In the genomic region with DNA sequence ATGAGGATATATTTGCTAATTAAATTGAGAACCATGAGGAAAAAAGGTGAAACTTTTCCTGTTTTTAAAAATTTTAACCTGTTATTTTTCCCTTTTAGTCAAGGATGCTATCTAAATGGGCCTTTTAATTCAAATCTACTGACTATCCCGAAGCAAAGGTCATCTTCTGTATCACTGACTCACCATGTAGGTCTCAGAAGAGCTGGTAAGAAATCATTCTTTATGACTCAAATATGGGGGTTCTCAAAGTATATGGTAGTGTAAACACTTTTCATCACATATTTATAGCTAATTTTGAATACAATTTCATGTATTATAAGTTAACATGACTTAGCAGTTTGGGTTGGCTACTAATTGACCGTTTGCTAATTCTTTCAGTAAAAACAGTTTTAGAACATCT, we compare ENCODE assay signal across 15 cellular contexts.
DNase-seq lines count a peak whose midpoint lies in the region; ATAC-seq and TF ChIP-seq lines count a peak whose summit lies in the region.
"Had no signal": no experiment of that assay in that cellular context is flagged by ENCODE, and none has a peak within 500 bp of the region (broad histone marks: within the 10 kb centered on the region; RNA-seq: fewer than 3 reads in every experiment).

No MANE protein-coding gene starts in this region.

- H2AFZ ChIP-seq in IMR-90 (replicated peaks; ENCODE audit: low read length, poor library complexity), result no peak overlapping the region

- no peak overlapping the region for H2BK20ac ChIP-seq in IMR-90 (ENCODE audit: low read depth, low read length)

- no peak overlapping the region for H2BK120ac ChIP-seq in IMR-90 (ENCODE audit: low read depth, low read length)

- H3K79me1 ChIP-seq in IMR-90 (ENCODE audit: low read depth in 1 of 2, low read length in 2 of 2), result no peaks in the 10 kb centered on the region

- H3K4me3 ChIP-seq in IMR-90 (ENCODE audit: insufficient read depth, low read depth, low read length), result no peak overlapping the region
- no peak overlapping the region for H3K4me3 ChIP-seq in ascending aorta

- no peak overlapping the region for H2AK5ac ChIP-seq in IMR-90 (ENCODE audit: low read depth, low read length)

- no peak overlapping the region for H3K56ac ChIP-seq in IMR-90 (ENCODE audit: extremely low read depth, insufficient read depth, low read length)

- H3K23ac ChIP-seq in IMR-90 (ENCODE audit: low read depth, low read length), result no peak overlapping the region

- TF ChIP-seq RAD21 in IMR-90 (IDR thresholded peaks at IDR 0.05; ENCODE audit: low read length), result no peak

- peaks cover 33% of the 10 kb centered on the region for H3K4me1 Mint-ChIP-seq in activated naive CD8-positive, alpha-beta T cell (ENCODE audit: low read depth)
- H3K4me1 Mint-ChIP-seq in activated naive CD8-positive, alpha-beta T cell treated with anti-CD3 and anti-CD28 coated beads for 36 hours, result peaks cover 17% of the 10 kb centered on the region

- H3K27me3 Mint-ChIP-seq in activated naive CD8-positive, alpha-beta T cell, result no peaks in the 10 kb centered on the region
- no peaks in the 10 kb centered on the region for H3K27me3 Mint-ChIP-seq in activated naive CD8-positive, alpha-beta T cell treated with anti-CD3 and anti-CD28 coated beads for 36 hours
- H3K27me3 Mint-ChIP-seq: CD4-positive, alpha-beta memory T cell had no signal

- no peak for ATAC-seq in IMR-90 (ENCODE audit: low read depth)
- ATAC-seq in HG03108 (IDR thresholded peaks at IDR 0.05; ENCODE audit: unreplicated experiment), result no peak
- no peak for ATAC-seq in GM18909 (IDR thresholded peaks at IDR 0.05; ENCODE audit: poor library complexity, unreplicated experiment)
- ATAC-seq: HepG2 had no signal

- H4K8ac ChIP-seq in IMR-90 (ENCODE audit: low read depth in 2 of 2, low read length in 2 of 2), result no peak overlapping the region

- H3K27ac Mint-ChIP-seq in activated naive CD8-positive, alpha-beta T cell, result peak overlapping the region; percentile 23
- H3K27ac Mint-ChIP-seq in activated naive CD8-positive, alpha-beta T cell treated with anti-CD3 and anti-CD28 coated beads for 36 hours, result no peak overlapping the region
- H3K27ac Mint-ChIP-seq: H9 had no signal

- CTCF ChIA-PET in IMR-90 (lab: Yijun Ruan, JAX), result no interaction called here

- no peak overlapping the region for H4K91ac ChIP-seq in IMR-90 (ENCODE audit: insufficient read depth, low read depth, low read length)

- no peak overlapping the region for H2BK15ac ChIP-seq in IMR-90 (ENCODE audit: low read depth, low read length)

- no peak overlapping the region for H3K27ac ChIP-seq in IMR-90 (ENCODE audit: insufficient read depth, low read length)
- no peak overlapping the region for H3K27ac ChIP-seq in ascending aorta
- H3K27ac ChIP-seq: C4-2B had no signal

- no peak overlapping the region for H3K9ac ChIP-seq in IMR-90 (ENCODE audit: low read depth, low read length)

- no peaks in the 10 kb centered on the region for H3K9me3 ChIP-seq in IMR-90 (ENCODE audit: control insufficient read depth, insufficient read depth, low read length)
- H3K9me3 ChIP-seq in ascending aorta, result no peaks in the 10 kb centered on the region

- H3K4me3 Mint-ChIP-seq in activated naive CD8-positive, alpha-beta T cell, result no peak overlapping the region
- no peak overlapping the region for H3K4me3 Mint-ChIP-seq in activated naive CD8-positive, alpha-beta T cell treated with anti-CD3 and anti-CD28 coated beads for 36 hours
- H3K4me3 Mint-ChIP-seq: CD4-positive, alpha-beta memory T cell; H9 had no signal

- no CpG with 5 or more reads among the region's 2 CpGs for WGBS in IMR-90 (ENCODE audit: extremely low coverage in 2 of 2, insufficient read length in 1 of 2), 2 experiments

- H3K4me1 ChIP-seq in IMR-90 (ENCODE audit: control insufficient read depth, insufficient read depth, low read length) (no peaks in the 10 kb centered on the region), ascending aorta (no peaks in the 10 kb centered on the region)

- no peaks in the 10 kb centered on the region for H3K9me3 Mint-ChIP-seq in activated naive CD8-positive, alpha-beta T cell (ENCODE audit: low read depth)
- H3K9me3 Mint-ChIP-seq in activated naive CD8-positive, alpha-beta T cell treated with anti-CD3 and anti-CD28 coated beads for 36 hours, result peaks cover 20% of the 10 kb centered on the region

- no peak overlapping the region for H3K4ac ChIP-seq in IMR-90 (ENCODE audit: low read depth, low read length)

- no peak for DNase-seq in activated naive CD8-positive, alpha-beta T cell treated with anti-CD3 and anti-CD28 coated beads for 36 hours
- DNase-seq in IMR-90 (peak; percentile 7), amniotic epithelial cell (ENCODE audit: low read depth) (peak; percentile 33), ascending aorta (ENCODE audit: low spot score in 2 of 2) (no peak)
- DNase-seq: AML-193; CD4-positive, alpha-beta memory T cell; DMS153; DMS79; GDM1; H9 had no signal

- no peak overlapping the region for H3K4me2 ChIP-seq in IMR-90 (ENCODE audit: low read depth, low read length)

- H3K9me1 ChIP-seq in IMR-90 (ENCODE audit: insufficient read depth, low read length), result no peaks in the 10 kb centered on the region

- no peaks in the 10 kb centered on the region for H4K20me1 ChIP-seq in IMR-90 (ENCODE audit: insufficient read depth, low read length)

- in situ Hi-C loops in IMR-90 (cut with MboI; ENCODE audit: low sequenced_read_pairs), result no loop called here

- dilution Hi-C loops in IMR-90 (cut with HindIII; ENCODE audit: low sequenced_read_pairs, unreplicated experiment), result no loop called here

- H3K36me3 ChIP-seq in IMR-90 (ENCODE audit: control insufficient read depth, insufficient read depth, low read length), result no peaks in the 10 kb centered on the region
- H3K36me3 ChIP-seq in ascending aorta, result no peaks in the 10 kb centered on the region

- TF ChIP-seq CTCF in IMR-90 (conservative IDR thresholded peaks at IDR 0.05; ENCODE audit: low read depth, low read length) (no peak), ascending aorta (IDR thresholded peaks at IDR 0.05) (no peak)

- H3K36me3 Mint-ChIP-seq in activated naive CD8-positive, alpha-beta T cell, result peaks cover 40% of the 10 kb centered on the region
- H3K36me3 Mint-ChIP-seq in activated naive CD8-positive, alpha-beta T cell treated with anti-CD3 and anti-CD28 coated beads for 36 hours, result peaks cover 74% of the 10 kb centered on the region

- no peak overlapping the region for H3K14ac ChIP-seq in IMR-90 (replicated peaks; ENCODE audit: low read depth, low read length)

- H3K27me3 ChIP-seq in IMR-90 (ENCODE audit: control insufficient read depth, insufficient read depth, low read length) (no peaks in the 10 kb centered on the region), ascending aorta (no peaks in the 10 kb centered on the region)

- TF ChIP-seq POLR2A in IMR-90 (IDR thresholded peaks at IDR 0.05; ENCODE audit: low read depth, low read length), result no peak

- no peak overlapping the region for H3K18ac ChIP-seq in IMR-90 (ENCODE audit: low read depth, low read length)

- BruUV-seq in IMR-90 (replicated peaks; lab: Mats Ljungman, UMichigan), result no TSS peak

- no peak overlapping the region for H4K5ac ChIP-seq in IMR-90 (ENCODE audit: low read depth, low read length)

- intact Hi-C loops in IMR-90 (cut with micrococcal nuclease) (no loop called here), ascending aorta (cut with DNase I) (no loop called here)

- H2AK9ac ChIP-seq in IMR-90 (replicated peaks; ENCODE audit: low read depth, low read length, poor library complexity), result no peak overlapping the region

- no peak overlapping the region for H2BK5ac ChIP-seq in IMR-90 (ENCODE audit: low read depth, low read length, poor library complexity, severe bottlenecking)

- POLR2A ChIA-PET in IMR-90 (lab: Charles Lee; ENCODE audit: unreplicated experiment), result no interaction called here

TF ChIP-seq in IMR-90, 13 proteins besides CTCF, POLR2A, EP300 and RAD21:
- TF ChIP-seq NFE2L2 (IDR thresholded peaks at IDR 0.05; ENCODE audit: low read depth, low read length) (no peak), FOS (IDR thresholded peaks at IDR 0.05; ENCODE audit: low read depth, low read length) (no peak), RCOR1 (IDR thresholded peaks at IDR 0.05; ENCODE audit: insufficient replicate concordance, low read length) (no peak), MXI1 (IDR thresholded peaks at IDR 0.05; ENCODE audit: borderline replicate concordance, low read depth, low read length) (no peak), CHD1 (IDR thresholded peaks at IDR 0.05; ENCODE audit: low read depth, low read length) (no peak), BHLHE40 (IDR thresholded peaks at IDR 0.05; ENCODE audit: low read depth, low read length) (no peak), CEBPB (IDR thresholded peaks at IDR 0.05; ENCODE audit: low read depth, low read length) (no peak), SMC3 (IDR thresholded peaks at IDR 0.05; ENCODE audit: low read depth, low read length) (no peak), MAZ (IDR thresholded peaks at IDR 0.05; ENCODE audit: borderline replicate concordance, low read depth, low read length) (no peak), RFX5 (IDR thresholded peaks at IDR 0.05; ENCODE audit: low read depth, low read length) (no peak)
- TF ChIP-seq, protein P1, sequence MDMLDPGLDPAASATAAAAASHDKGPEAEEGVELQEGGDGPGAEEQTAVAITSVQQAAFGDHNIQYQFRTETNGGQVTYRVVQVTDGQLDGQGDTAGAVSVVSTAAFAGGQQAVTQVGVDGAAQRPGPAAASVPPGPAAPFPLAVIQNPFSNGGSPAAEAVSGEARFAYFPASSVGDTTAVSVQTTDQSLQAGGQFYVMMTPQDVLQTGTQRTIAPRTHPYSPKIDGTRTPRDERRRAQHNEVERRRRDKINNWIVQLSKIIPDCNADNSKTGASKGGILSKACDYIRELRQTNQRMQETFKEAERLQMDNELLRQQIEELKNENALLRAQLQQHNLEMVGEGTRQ (IDR thresholded peaks at IDR 0.05; ENCODE audit: low read depth, low read length), result no peak

Comparison
In these comparisons a context has a peak if more than half of its experiments do, and no peak if none do; other contexts are left out.
1. DNase-seq: peak in IMR-90 (single experiment) and amniotic epithelial cell (single experiment); none in activated naive CD8-positive, alpha-beta T cell treated with anti-CD3 and anti-CD28 coated beads for 36 hours (single experiment) and ascending aorta (0 of 2).